In genomic region chr11:62336949-62337681, GRCh38 we compare ENCODE assay signal across 8 cellular contexts. TPM values are rescaled to one million over a fixed set of nuclear protein-coding genes. Genes with fewer than 3 reads are reported as not detected.
DNase-seq lines count a peak whose midpoint lies in the region; ATAC-seq and TF ChIP-seq lines count a peak whose summit lies in the region.

TSS of gene ASRGL1 (plus strand) at chr11:62337448. CDS start at chr11:62337978, 530 bp downstream.

- H3K4me1 Mint-ChIP-seq in HFFc6 (ENCODE audit: low read depth) = no peaks in the 10 kb centered on the region
- H3K4me1 Mint-ChIP-seq in activated CD4-positive, alpha-beta T cell treated with anti-CD3 and anti-CD28 coated beads, Interleukin-2, amount 10 ng/mL, durations not matched to agents 7 days and 5 days = peaks cover 11% of the 10 kb centered on the region

- peak within 1 kb of the TSS; percentile 81 for H3K4me3 Mint-ChIP-seq in HFFc6
- peak within 1 kb of the TSS; percentile 74 for H3K4me3 Mint-ChIP-seq in activated CD4-positive, alpha-beta T cell treated with anti-CD3 and anti-CD28 coated beads, Interleukin-2, amount 10 ng/mL, durations not matched to agents 7 days and 5 days

- ATAC-seq in left lobe of liver (peak; percentile 88), HG03521 (IDR thresholded peaks at IDR 0.05; ENCODE audit: unreplicated experiment) (no peak)

- H3K27ac Mint-ChIP-seq in HFFc6 = no peak within 1 kb of the TSS
- H3K27ac Mint-ChIP-seq in activated CD4-positive, alpha-beta T cell treated with anti-CD3 and anti-CD28 coated beads, Interleukin-2, amount 10 ng/mL, durations not matched to agents 7 days and 5 days = no peak within 1 kb of the TSS

- POLR2A ChIA-PET in activated CD4-positive, alpha-beta T cell treated with anti-CD3 and anti-CD28 coated beads, Interleukin-2, amount 10 ng/mL, durations not matched to agents 7 days and 5 days (lab: Charles Lee) = no interaction called here

- H3K27me3 Mint-ChIP-seq in HFFc6 (ENCODE audit: insufficient read depth) = peaks cover 66% of the 10 kb centered on the region
- peaks cover 53% of the 10 kb centered on the region for H3K27me3 Mint-ChIP-seq in activated CD4-positive, alpha-beta T cell treated with anti-CD3 and anti-CD28 coated beads, Interleukin-2, amount 10 ng/mL, durations not matched to agents 7 days and 5 days

- H3K9me3 Mint-ChIP-seq in HFFc6 = no peaks in the 10 kb centered on the region
- no peaks in the 10 kb centered on the region for H3K9me3 Mint-ChIP-seq in activated CD4-positive, alpha-beta T cell treated with anti-CD3 and anti-CD28 coated beads, Interleukin-2, amount 10 ng/mL, durations not matched to agents 7 days and 5 days

- CTCF ChIA-PET in activated CD4-positive, alpha-beta T cell treated with anti-CD3 and anti-CD28 coated beads, Interleukin-2, amount 10 ng/mL, durations not matched to agents 7 days and 5 days (lab: Charles Lee) = interaction anchor here (1.0 kb wide), 1 partner anchor 26 kb away, joined by 3 read pairs; no protein-coding TSS in a partner anchor

- peak; percentile 92 for DNase-seq in COR-L47 (lab: John Stamatoyannopoulos, UW)
- DNase-seq in HFFc6 = peak; percentile 2
- DNase-seq in NCI-H345 treated with DMSO at 0.1 percent for 48 hours (lab: John Stamatoyannopoulos, UW; ENCODE audit: unreplicated experiment) = peak; percentile 64
- peak; percentile 61 for DNase-seq in activated CD4-positive, alpha-beta T cell treated with anti-CD3 and anti-CD28 coated beads, Interleukin-2, amount 10 ng/mL, durations not matched to agents 7 days and 5 days
- DNase-seq in dedifferentiated amniotic fluid mesenchymal stem cell (ENCODE audit: extremely low spot score) = peak; percentile 33
- peak; percentile 87 for DNase-seq in left lobe of liver (ENCODE audit: low spot score)
- DNase-seq in stimulated activated CD4-positive, alpha-beta T cell treated with anti-CD3 and anti-CD28 coated beads, Interleukin-1b, Interleukin-23, amount 100 ng/mL, for 48 hours = peak; percentile 70

- H3K36me3 Mint-ChIP-seq in HFFc6 (ENCODE audit: low read depth) = no peaks in the 10 kb centered on the region
- no peaks in the 10 kb centered on the region for H3K36me3 Mint-ChIP-seq in activated CD4-positive, alpha-beta T cell treated with anti-CD3 and anti-CD28 coated beads, Interleukin-2, amount 10 ng/mL, durations not matched to agents 7 days and 5 days (ENCODE audit: low read depth)

- TF ChIP-seq CTCF in HFFc6 (IDR thresholded peaks at IDR 0.05) = no peak

RNA-seq across cellular contexts. Expression of gene ASRGL1, which starts in this region (rescaled TPM):
- total RNA-seq in HFFc6 (2021; fragmentation: NEBNext Ultra II Directional; extraction: Animal tissue kit (Norgen Biotek cat#: 25700)) = under 1 TPM; 0.36 to 0.55 (median 0.49) TPM
- total RNA-seq in activated CD4-positive, alpha-beta T cell treated with anti-CD3 and anti-CD28 coated beads, Interleukin-2, amount 10 ng/mL, durations not matched to agents 7 days and 5 days = 1 to 10 TPM in 1 of 2 experiments, under 1 TPM in 1; 0.84 to 1.2 TPM
- 5.6 TPM for total RNA-seq in left lobe of liver

Comparison
In these comparisons a context has a peak if more than half of its experiments do, and no peak if none do; other contexts are left out.
1. Peak in DNase-seq in HFFc6; RNA of the gene not detected or under 1 TPM.
2. DNase-seq: peak in every context shown above with its lines; median percentile 92 in COR-L47; 87 in left lobe of liver; 70 in stimulated activated CD4-positive, alpha-beta T cell treated with anti-CD3 and anti-CD28 coated beads, Interleukin-1b, Interleukin-23, amount 100 ng/mL, for 48 hours; 64 in NCI-H345 treated with DMSO at 0.1 percent for 48 hours; 61 in activated CD4-positive, alpha-beta T cell treated with anti-CD3 and anti-CD28 coated beads, Interleukin-2, amount 10 ng/mL, durations not matched to agents 7 days and 5 days; 33 in dedifferentiated amniotic fluid mesenchymal stem cell; 2 in HFFc6.